12 cellular contexts compared by ENCODE assay signal in the genomic region with DNA sequence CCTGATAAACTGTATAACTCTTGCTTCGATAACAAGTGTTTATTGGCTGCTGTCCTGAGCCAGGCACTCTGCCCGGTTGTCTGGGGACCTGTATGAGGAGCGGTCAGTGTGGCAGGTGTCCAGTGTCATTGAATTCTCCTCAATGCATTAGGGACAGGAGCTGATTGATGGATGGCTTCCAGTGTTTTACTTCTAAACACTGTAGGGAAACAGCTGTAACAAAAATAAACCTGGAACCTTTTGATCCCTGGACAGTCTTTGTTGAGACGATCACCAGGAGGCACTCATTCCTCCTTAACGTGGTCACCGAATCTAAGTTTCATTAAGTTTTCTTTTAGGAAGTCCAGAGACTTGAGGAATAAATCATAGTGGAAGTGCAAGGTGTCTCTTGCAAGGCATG. TPM values are rescaled to one million over a fixed set of nuclear protein-coding genes. Genes with fewer than 3 reads are reported as not detected.
DNase-seq lines count a peak whose midpoint lies in the region; ATAC-seq and TF ChIP-seq lines count a peak whose summit lies in the region.
"Had no signal": no experiment of that assay in that cellular context is flagged by ENCODE, and none has a peak within 500 bp of the region (broad histone marks: within the 10 kb centered on the region; RNA-seq: fewer than 3 reads in every experiment).

No MANE protein-coding gene starts in this region.

- no peak for TF ChIP-seq POLR2A in transverse colon (IDR thresholded peaks at IDR 0.05)

- H3K4me1 Mint-ChIP-seq in activated naive CD4-positive, alpha-beta T cell treated with anti-CD3 and anti-CD28 coated beads, Interleukin-2, amount 10 ng/mL, durations not matched to agents 7 days and 5 days, result peaks cover 94% of the 10 kb centered on the region

- no peaks in the 10 kb centered on the region for H3K27me3 Mint-ChIP-seq in activated naive CD4-positive, alpha-beta T cell treated with anti-CD3 and anti-CD28 coated beads, Interleukin-2, amount 10 ng/mL, durations not matched to agents 7 days and 5 days

- 48 to 70% methylated on average over 5 to 6 of the region's 6 CpGs for WGBS in transverse colon (ENCODE audit: low coverage in 1 of 2), 2 donors

- no peak for TF ChIP-seq CTCF in transverse colon (IDR thresholded peaks at IDR 0.05)

- CTCF ChIA-PET in activated naive CD4-positive, alpha-beta T cell treated with anti-CD3 and anti-CD28 coated beads, Interleukin-2, amount 10 ng/mL, durations not matched to agents 7 days and 5 days (lab: Charles Lee), result interaction anchor here (1.1 to 2.2 kb wide), 4 partner anchors 15 to 47 kb away, joined by 3 to 10 read pairs (median 6); partner anchors contain the start of gene UBAC2

- in situ Hi-C loops in transverse colon (cut with MboI; ENCODE audit: low pct_ligation_motif_present in 1 of 4, low pct_unique_long_range_greater_than_20kb in 1 of 4, low sequenced_read_pairs in 3 of 4), result no loop called here

- H3K27ac Mint-ChIP-seq in activated naive CD4-positive, alpha-beta T cell treated with anti-CD3 and anti-CD28 coated beads, Interleukin-2, amount 10 ng/mL, durations not matched to agents 7 days and 5 days, result peak overlapping the region; percentile 92

- H3K4me1 ChIP-seq in transverse colon, result peaks cover 5 to 45% (median 16%) of the 10 kb centered on the region in 4 donors
- H3K4me1 ChIP-seq: prostate gland had no signal

- peaks cover 48% of the 10 kb centered on the region for H3K36me3 Mint-ChIP-seq in activated naive CD4-positive, alpha-beta T cell treated with anti-CD3 and anti-CD28 coated beads, Interleukin-2, amount 10 ng/mL, durations not matched to agents 7 days and 5 days

- H3K9me3 ChIP-seq in transverse colon, result no peaks in the 10 kb centered on the region
- H3K9me3 ChIP-seq: prostate gland had no signal

- no peak for DNase-seq in activated naive CD4-positive, alpha-beta T cell treated with anti-CD3 and anti-CD28 coated beads, Interleukin-2, amount 10 ng/mL, durations not matched to agents 7 days and 5 days
- no peak for DNase-seq in activated naive CD4-positive, alpha-beta T cell treated with Interleukin-2 at 50 U/mL for 16 hours
- DNase-seq in astrocyte of the hippocampus (ENCODE audit: low read depth, low spot score), result peak; percentile 46
- DNase-seq in left lobe of liver (ENCODE audit: low spot score), result peak; percentile 93
- no peak for DNase-seq in transverse colon
- DNase-seq in DMS53 treated with DMSO at 0.1 percent for 48 hours (lab: John Stamatoyannopoulos, UW; ENCODE audit: unreplicated experiment), result no peak
- DNase-seq: aorta, NCI-H226 had no signal

- peaks cover 3% of the 10 kb centered on the region for H3K9me3 Mint-ChIP-seq in activated naive CD4-positive, alpha-beta T cell treated with anti-CD3 and anti-CD28 coated beads, Interleukin-2, amount 10 ng/mL, durations not matched to agents 7 days and 5 days

- intact Hi-C loops in transverse colon (cut with DNase I; ENCODE audit: low total_unique reads), result no loop called here

- no peaks in the 10 kb centered on the region for H3K36me3 ChIP-seq in transverse colon
- H3K36me3 ChIP-seq: prostate gland had no signal

- no peak overlapping the region for H3K4me3 ChIP-seq in transverse colon
- H3K4me3 ChIP-seq: prostate gland had no signal

- peak overlapping the region in 3 of 4 donors; percentile 7 to 16 (median 13) for H3K27ac ChIP-seq in transverse colon
- H3K27ac ChIP-seq: prostate gland had no signal

- ATAC-seq in left lobe of liver (peak; percentile 98), HG02623 (IDR thresholded peaks at IDR 0.05; ENCODE audit: unreplicated experiment) (no peak), GM21390 (IDR thresholded peaks at IDR 0.05; ENCODE audit: unreplicated experiment) (no peak)

- H3K4me3 Mint-ChIP-seq in activated naive CD4-positive, alpha-beta T cell treated with anti-CD3 and anti-CD28 coated beads, Interleukin-2, amount 10 ng/mL, durations not matched to agents 7 days and 5 days, result peak overlapping the region; percentile 67

- TF ChIP-seq EP300 in transverse colon (IDR thresholded peaks at IDR 0.05; ENCODE audit: low read depth), result no peak

- H3K27me3 ChIP-seq in transverse colon, result no peaks in the 10 kb centered on the region

RNA-seq across cellular contexts. Expression of gene UBAC2, which starts 17.9 kb away (rescaled TPM):
- total RNA-seq in left lobe of liver (33.4 TPM), transverse colon (10 to 100 TPM; 34.4 to 77.3 (median 66.5) TPM)

RNA-seq across cellular contexts. Expression of gene GPR18, which starts 39.6 kb away (rescaled TPM):
- total RNA-seq in left lobe of liver (0.15 TPM), transverse colon (under 1 TPM in 2 of 4 donors, not detected in 2; 0.41 to 0.48 TPM)
- total RNA-seq: H1 had no signal

Comparison
In these comparisons a context has a peak if more than half of its experiments do, and no peak if none do; other contexts are left out.
1. DNase-seq: peak in astrocyte of the hippocampus (single experiment) and left lobe of liver (single experiment); none in activated naive CD4-positive, alpha-beta T cell treated with anti-CD3 and anti-CD28 coated beads, Interleukin-2, amount 10 ng/mL, durations not matched to agents 7 days and 5 days (single experiment), activated naive CD4-positive, alpha-beta T cell treated with Interleukin-2 at 50 U/mL for 16 hours (single experiment), transverse colon (single experiment) and DMS53 treated with DMSO at 0.1 percent for 48 hours (single experiment).